ENCODE assay signal across 8 cellular contexts in the genomic region with DNA sequence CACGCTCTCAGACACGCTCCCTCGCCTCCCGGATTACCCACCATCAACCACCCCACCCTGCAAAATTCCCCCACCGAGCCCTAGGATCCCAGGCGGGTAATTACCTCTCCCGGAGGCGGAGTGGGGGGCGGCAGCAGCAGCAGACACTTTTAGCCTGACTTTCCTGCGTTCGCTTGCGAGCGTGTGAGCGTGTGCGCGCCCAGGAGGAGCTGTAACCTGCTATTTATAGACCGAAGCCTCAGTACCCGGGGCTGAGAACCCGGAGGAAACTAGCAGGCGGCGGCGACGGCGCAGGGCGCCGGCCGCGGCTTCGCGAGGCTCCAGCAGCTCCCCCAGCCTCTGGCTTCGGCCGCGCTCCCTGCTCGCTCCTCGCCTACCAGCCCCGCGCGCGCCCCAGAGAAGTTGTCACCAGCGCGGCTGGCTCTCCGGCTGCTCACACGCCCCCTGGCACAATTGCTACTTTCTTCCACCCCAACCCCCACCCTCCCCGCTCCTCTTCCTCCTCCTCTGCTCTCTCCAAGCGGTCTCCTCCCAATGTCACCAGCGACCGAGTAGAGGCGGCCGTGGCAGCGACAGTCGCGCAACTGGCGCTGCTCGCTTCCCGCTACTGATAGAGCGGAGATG. TPM values are rescaled to one million over a fixed set of nuclear protein-coding genes. Genes with fewer than 3 reads are reported as not detected.
DNase-seq lines count a peak whose midpoint lies in the region; ATAC-seq, FAIRE-seq and TF ChIP-seq lines count a peak whose summit lies in the region.

A gene (minus strand): TSS at position 197 of the 624 bp plus-strand sequence.

- H3K27me3 ChIP-seq in CD4-positive, alpha-beta T cell (ENCODE audit: control insufficient read depth, insufficient read depth, low read length), result peaks cover 4% of the 10 kb centered on the region
- no peaks in the 10 kb centered on the region for H3K27me3 ChIP-seq in adrenal gland
- H3K27me3 ChIP-seq in heart left ventricle, result peaks cover 0 to 46% (median 2%) of the 10 kb centered on the region in 9 donors
- no peaks in the 10 kb centered on the region for H3K27me3 ChIP-seq in ovary
- no peaks in the 10 kb centered on the region for H3K27me3 ChIP-seq in vagina

- H3K9me3 Mint-ChIP-seq in CD4-positive, alpha-beta T cell, result no peaks in the 10 kb centered on the region
- H3K9me3 Mint-ChIP-seq in HFFc6, result no peaks in the 10 kb centered on the region

- no peak for TF ChIP-seq CTCF in CD4-positive, alpha-beta T cell (IDR thresholded peaks at IDR 0.05)
- no peak for TF ChIP-seq CTCF in HFFc6 (IDR thresholded peaks at IDR 0.05)
- no peak for TF ChIP-seq CTCF in adrenal gland (IDR thresholded peaks at IDR 0.05)
- TF ChIP-seq CTCF in heart left ventricle (IDR thresholded peaks at IDR 0.05), result no peak
- TF ChIP-seq CTCF in ovary (IDR thresholded peaks at IDR 0.05), result no peak
- TF ChIP-seq CTCF in vagina (IDR thresholded peaks at IDR 0.05), result no peak

- H3K9me3 ChIP-seq in CD4-positive, alpha-beta T cell (ENCODE audit: control insufficient read depth, low read length), result no peaks in the 10 kb centered on the region
- no peaks in the 10 kb centered on the region for H3K9me3 ChIP-seq in adrenal gland (replicated peaks in 1 of 3)
- no peaks in the 10 kb centered on the region for H3K9me3 ChIP-seq in heart left ventricle
- no peaks in the 10 kb centered on the region for H3K9me3 ChIP-seq in ovary
- H3K9me3 ChIP-seq in vagina, result no peaks in the 10 kb centered on the region

- POLR2A ChIA-PET in CD4-positive, alpha-beta T cell (lab: Charles Lee), result interaction anchor here (0.7 to 1.2 kb wide), 7 partner anchors 142 to 722 kb away, joined by 3 to 5 read pairs (median 3); no protein-coding TSS in a partner anchor

- peaks cover 11 to 14% of the 10 kb centered on the region in 2 donors for H3K4me1 ChIP-seq in adrenal gland (replicated peaks in 1 of 2)
- peaks cover 0 to 27% (median 2%) of the 10 kb centered on the region in 12 donors for H3K4me1 ChIP-seq in heart left ventricle
- H3K4me1 ChIP-seq in ovary (ENCODE audit: insufficient read depth), result peaks cover 3% of the 10 kb centered on the region
- peaks cover 5% of the 10 kb centered on the region for H3K4me1 ChIP-seq in vagina

- FAIRE-seq in GM19239 (lab: Jason Lieb, UNC), result no peak

- H3K36me3 Mint-ChIP-seq in CD4-positive, alpha-beta T cell (ENCODE audit: low read depth), result peaks cover 12% of the 10 kb centered on the region
- H3K36me3 Mint-ChIP-seq in HFFc6 (ENCODE audit: low read depth), result no peaks in the 10 kb centered on the region

- H3K36me3 ChIP-seq in adrenal gland (replicated peaks in 1 of 2), result no peaks in the 10 kb centered on the region
- H3K36me3 ChIP-seq in heart left ventricle, result no peaks in the 10 kb centered on the region
- no peaks in the 10 kb centered on the region for H3K36me3 ChIP-seq in ovary
- H3K36me3 ChIP-seq in vagina, result no peaks in the 10 kb centered on the region

- peak; percentile 21 to 63 (median 39) for DNase-seq in CD4-positive, alpha-beta T cell
- peak; percentile 57 for DNase-seq in HFFc6
- DNase-seq in SKM-1 treated with dmso at 0.1 percent for 144 hours (lab: John Stamatoyannopoulos, UW; ENCODE audit: unreplicated experiment), result peak; percentile 28
- DNase-seq in adrenal gland, result peak; percentile 28 to 63 (median 41)
- peak; percentile 58 to 74 (median 65) for DNase-seq in heart left ventricle
- DNase-seq in ovary, result peak; percentile 35 to 76 (median 53)
- DNase-seq in vagina (ENCODE audit: extremely low spot score in 2 of 2), result no peak
- no peak for DNase-seq in GM19239 (ENCODE audit: insufficient read length, low spot score)

- intact Hi-C loops in CD4-positive, alpha-beta T cell (cut with DNase I, micrococcal nuclease), result loop anchor here (2.0 to 10.0 kb wide), 14 partner anchors 121 to 1687 kb away; a partner anchor contains a TSS
- intact Hi-C loops in adrenal gland (cut with DNase I) (loop anchor here in 1 of 2 donors (10.0 kb wide), 2 partner anchors 491 to 721 kb away; no protein-coding TSS in a partner anchor), heart left ventricle (cut with DNase I) (loop anchor here (2.0 to 10.0 kb wide), 16 partner anchors 491 to 1691 kb away; a partner anchor contains a TSS), ovary (cut with DNase I) (loop anchor here in 3 of 4 donors (5.0 to 10.0 kb wide), 3 partner anchors 491 to 721 kb away; no protein-coding TSS in a partner anchor), vagina (cut with DNase I) (loop anchor here (10.0 kb wide), 1 partner anchor 721 kb away; no protein-coding TSS in a partner anchor)

- no peak within 1 kb of the TSS for H3K27ac ChIP-seq in CD4-positive, alpha-beta T cell (ENCODE audit: low read depth, low read length)
- H3K27ac ChIP-seq in adrenal gland, result peak within 1 kb of the TSS in 2 of 5 donors; percentile 17 to 45
- peak within 1 kb of the TSS; percentile 73 to 96 (median 86) for H3K27ac ChIP-seq in heart left ventricle
- H3K27ac ChIP-seq in ovary, result peak within 1 kb of the TSS in 1 of 2 donors; percentile 44
- peak within 1 kb of the TSS; percentile 73 for H3K27ac ChIP-seq in vagina

- no peak for TF ChIP-seq EP300 in ovary (IDR thresholded peaks at IDR 0.05)

- peaks cover 14% of the 10 kb centered on the region for H3K4me1 Mint-ChIP-seq in CD4-positive, alpha-beta T cell (ENCODE audit: low read depth)
- H3K4me1 Mint-ChIP-seq in HFFc6 (ENCODE audit: low read depth), result peaks cover 35% of the 10 kb centered on the region

- H3K4me3 Mint-ChIP-seq in CD4-positive, alpha-beta T cell, result peak within 1 kb of the TSS; percentile 89
- peak within 1 kb of the TSS; percentile 97 for H3K4me3 Mint-ChIP-seq in HFFc6

- H3K4me3 ChIP-seq in adrenal gland (peak within 1 kb of the TSS; percentile 18 to 51 (median 42)), heart left ventricle (peak within 1 kb of the TSS; percentile 57 to 85 (median 72)), ovary (peak within 1 kb of the TSS; percentile 65), vagina (peak within 1 kb of the TSS; percentile 54 to 70)

- peak in 1 of 2 donors; percentile 28 for TF ChIP-seq POLR2A in adrenal gland (IDR thresholded peaks at IDR 0.05)
- peak; percentile 44 to 65 for TF ChIP-seq POLR2A in heart left ventricle (IDR thresholded peaks at IDR 0.05)
- no peak for TF ChIP-seq POLR2A in ovary (IDR thresholded peaks at IDR 0.05)
- no peak for TF ChIP-seq POLR2A in vagina (IDR thresholded peaks at IDR 0.05)

- peaks cover 22% of the 10 kb centered on the region for H3K27me3 Mint-ChIP-seq in CD4-positive, alpha-beta T cell
- H3K27me3 Mint-ChIP-seq in HFFc6 (ENCODE audit: insufficient read depth), result no peaks in the 10 kb centered on the region; the same call in 1 of the 2 replicates

- CTCF ChIA-PET in CD4-positive, alpha-beta T cell (lab: Charles Lee), result interaction anchor here (1.3 to 1.8 kb wide), 2 partner anchors 563 to 719 kb away, joined by 4 to 7 read pairs; no protein-coding TSS in a partner anchor

- peak within 1 kb of the TSS; percentile 47 for H3K27ac Mint-ChIP-seq in CD4-positive, alpha-beta T cell
- H3K27ac Mint-ChIP-seq in HFFc6, result peak within 1 kb of the TSS; percentile 81

- ATAC-seq in CD4-positive, alpha-beta T cell (ENCODE audit: poor library complexity), result peak; percentile 63
- ATAC-seq in heart left ventricle, result peak; percentile 57 to 89 (median 80)

- 0 to 1% (median 1%) methylated on average over 38 to 56 of the region's 56 CpGs for WGBS in adrenal gland, 4 donors
- WGBS in heart left ventricle, 4 donors, result 0 to 1% (median 0%) methylated on average over 45 to 56 of the region's 56 CpGs
- WGBS in ovary, 3 donors, result 0 to 1% (median 1%) methylated on average over 53 to 56 of the region's 56 CpGs

RNA-seq across cellular contexts. Expression of the gene that starts here (rescaled TPM):
- total RNA-seq in CD4-positive, alpha-beta T cell, result 10 to 100 TPM; 50.7 to 53.8 TPM
- 10 to 100 TPM; 36.1 to 48.9 (median 40.1) TPM for total RNA-seq in HFFc6 (2021; fragmentation: NEBNext Ultra II Directional; extraction: Animal tissue kit (Norgen Biotek cat#: 25700))
- total RNA-seq in adrenal gland (10 to 100 TPM in 6 of 8 donors, 1 to 10 TPM in 2; 6.6 to 21.6 (median 12.2) TPM), heart left ventricle (100 to 1,000 TPM in 1 of 9 donors, 10 to 100 TPM in 8; 21.9 to 128 (median 39.8) TPM), ovary (10 to 100 TPM in 4 of 7 donors, 1 to 10 TPM in 3; 2.9 to 14.7 (median 12.4) TPM), vagina (21.1 TPM)
- polyA plus RNA-seq in adrenal gland (1 to 10 TPM; 2.2 to 3.0 (median 2.4) TPM), heart left ventricle (10 to 100 TPM in 1 of 2 donors, 1 to 10 TPM in 1; 5.5 to 15.3 TPM), ovary (10 to 100 TPM in 1 of 2 donors, 1 to 10 TPM in 1; 1.7 to 10.7 TPM)

Comparison
In these comparisons a context has a peak if more than half of its experiments do, and no peak if none do; other contexts are left out.
1. DNase-seq: peak in CD4-positive, alpha-beta T cell (10 of 10), HFFc6 (single experiment), SKM-1 treated with dmso at 0.1 percent for 144 hours (single experiment), adrenal gland (7 of 7), heart left ventricle (5 of 5) and ovary (5 of 5); none in vagina (0 of 2) and GM19239 (single experiment).
2. POLR2A ChIP-seq: peak in heart left ventricle (2 of 2); none in ovary (single experiment) and vagina (0 of 2).
3. Peak in every context shown above with its lines, with median percentiles within 50 percentile points of each other: H3K4me3 ChIP-seq.